ENCODE assay signal across 27 cellular contexts in the genomic region with DNA sequence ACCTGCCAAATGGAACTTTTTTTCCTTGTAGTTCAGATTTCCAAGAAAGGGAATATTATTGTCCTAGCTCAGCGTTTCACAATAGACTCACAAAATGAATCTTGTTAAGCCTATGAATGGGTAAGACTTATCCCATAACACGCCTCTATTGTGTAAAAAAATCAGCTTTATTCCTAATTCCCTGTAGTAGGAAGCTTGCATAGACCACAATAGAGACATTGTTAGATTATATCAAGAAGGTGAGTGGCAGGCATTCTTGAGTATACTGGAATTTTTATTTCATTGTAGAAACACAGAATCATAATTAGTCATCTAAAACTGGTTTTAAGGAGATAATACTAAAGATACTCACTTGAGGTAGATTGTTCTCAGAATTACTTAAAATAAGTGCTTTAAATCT.
"Had no signal": no experiment of that assay in that cellular context is flagged by ENCODE, and none has a peak within 500 bp of the region (broad histone marks: within the 10 kb centered on the region; RNA-seq: fewer than 3 reads in every experiment).

No MANE protein-coding gene starts in this region.

- ATAC-seq: effector memory CD8-positive, alpha-beta T cell; gastrocnemius medialis; left lung; naive thymus-derived CD4-positive, alpha-beta T cell; sciatic nerve; stimulated activated naive CD8-positive, alpha-beta T cell treated with anti-CD3 and anti-CD28 coated beads, Interleukin-15, amount 100 ng/mL, for 72 hours; upper lobe of right lung had no signal

- H3K79me2 ChIP-seq: parathyroid adenoma had no signal

- DNase-seq: cortex of kidney; effector memory CD8-positive, alpha-beta T cell; esophagus squamous epithelium; gastrocnemius medialis; head of caudate nucleus; kidney; left lung; mesendoderm; midbrain; naive thymus-derived CD4-positive, alpha-beta T cell; stimulated activated CD4-positive, alpha-beta T cell treated with anti-CD3 and anti-CD28 coated beads, Interleukin-12 subunit alpha, Interleukin-12 subunit beta, amount 100 ng/mL, for 4 hours; stimulated activated CD4-positive, alpha-beta T cell treated with anti-CD3 and anti-CD28 coated beads, Interleukin-1b, Interleukin-23, amount 100 ng/mL, for 48 hours; stimulated activated CD4-positive, alpha-beta T cell treated with anti-CD3 and anti-CD28 coated beads, Interleukin-4, amount 100 ng/mL, for 1 hour; stimulated activated CD8-positive, alpha-beta memory T cell treated with anti-CD3 and anti-CD28 coated beads, Interleukin-4, amount 100 ng/mL, for 48 hours; stimulated activated naive CD4-positive, alpha-beta T cell; stimulated activated naive CD8-positive, alpha-beta T cell treated with anti-CD3 and anti-CD28 coated beads, Interleukin-15, amount 100 ng/mL, for 72 hours; transverse colon; upper lobe of right lung; uterus had no signal

- H3K9me3 ChIP-seq: esophagus squamous epithelium, gastrocnemius medialis, left lung, prostate gland, right atrium auricular region, suprapubic skin, transverse colon, upper lobe of right lung, uterus had no signal

- H3K4me2 ChIP-seq: neural progenitor cell, smooth muscle cell had no signal

- H3K36me3 ChIP-seq: prostate gland, uterus had no signal

- H3K9ac ChIP-seq: neural progenitor cell, parathyroid adenoma had no signal

- H2AFZ ChIP-seq: neural progenitor cell, parathyroid adenoma had no signal

- H3K27me3 ChIP-seq: esophagus squamous epithelium, gastrocnemius medialis, left lung, neural progenitor cell, right atrium auricular region, suprapubic skin, transverse colon, upper lobe of right lung, uterus had no signal

- H3K4me3 ChIP-seq: esophagus squamous epithelium, gastrocnemius medialis, left lung, neural progenitor cell, prostate gland, right atrium auricular region, smooth muscle cell, suprapubic skin, transverse colon, upper lobe of right lung, uterus had no signal

- H3K4me1 ChIP-seq: esophagus squamous epithelium, gastrocnemius medialis, left lung, parathyroid adenoma, prostate gland, right atrium auricular region, suprapubic skin, transverse colon, upper lobe of right lung, uterus had no signal

- H3K27ac ChIP-seq: esophagus squamous epithelium, gastrocnemius medialis, left lung, parathyroid adenoma, prostate gland, right atrium auricular region, suprapubic skin, transverse colon, upper lobe of right lung, uterus had no signal

- FAIRE-seq: endometrium, kidney had no signal
